In the genomic region with DNA sequence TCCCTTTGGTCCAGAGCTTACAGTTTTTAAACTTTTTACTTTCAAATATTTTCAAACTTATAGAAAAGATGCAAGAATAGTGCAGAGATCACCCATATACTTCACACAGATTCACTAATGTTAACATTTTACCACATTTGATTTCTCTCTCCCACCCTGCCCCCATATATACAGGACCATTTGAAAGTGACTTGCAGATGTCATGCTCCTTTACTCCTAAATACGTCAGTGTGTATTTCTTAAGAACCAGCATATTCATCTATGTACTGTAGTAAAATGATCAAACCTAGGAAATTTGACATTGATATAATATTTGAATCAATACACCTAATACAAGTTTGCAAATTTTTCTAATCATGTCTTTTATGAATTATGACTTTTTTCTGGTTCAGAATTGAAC, we compare ENCODE assay signal across 19 cellular contexts.
DNase-seq lines count a peak whose midpoint lies in the region; ATAC-seq lines count a peak whose summit lies in the region.
"Had no signal": no experiment of that assay in that cellular context is flagged by ENCODE, and none has a peak within 500 bp of the region (broad histone marks: within the 10 kb centered on the region; RNA-seq: fewer than 3 reads in every experiment).

No MANE protein-coding gene starts in this region.

- no peak for ATAC-seq in activated T-cell treated with anti-CD3 and anti-CD28 coated beads, Interleukin-2, amount 50 U/mL, for 72 hours (replicated peaks in 1 of 2)
- peak; percentile 11 for ATAC-seq in GM18519 (IDR thresholded peaks at IDR 0.05; ENCODE audit: low FRiP score, unreplicated experiment)
- ATAC-seq in T-helper 17 cell = no peak
- ATAC-seq in stimulated activated memory B cell treated with anti-CD40 and anti-IgM and Interleukin-4, amounts not matched to agents 10 μg/mL and 1 μg/mL and 100 μg/mL, for 72 hours = no peak
- ATAC-seq: A549, HepG2 had no signal

- no peak overlapping the region for H3K4me3 Mint-ChIP-seq in activated T-cell treated with anti-CD3 and anti-CD28 coated beads, Interleukin-2, amount 50 U/mL, for 72 hours
- no peak overlapping the region for H3K4me3 Mint-ChIP-seq in T-helper 17 cell
- no peak overlapping the region for H3K4me3 Mint-ChIP-seq in stimulated activated memory B cell treated with anti-CD40 and anti-IgM and Interleukin-4, amounts not matched to agents 10 μg/mL and 1 μg/mL and 100 μg/mL, for 72 hours
- H3K4me3 Mint-ChIP-seq: CD4-positive, alpha-beta T cell; H9 had no signal

- no peaks in the 10 kb centered on the region for H3K9me3 Mint-ChIP-seq in activated T-cell treated with anti-CD3 and anti-CD28 coated beads, Interleukin-2, amount 50 U/mL, for 72 hours
- H3K9me3 Mint-ChIP-seq in stimulated activated memory B cell treated with anti-CD40 and anti-IgM and Interleukin-4, amounts not matched to agents 10 μg/mL and 1 μg/mL and 100 μg/mL, for 72 hours = no peaks in the 10 kb centered on the region
- H3K9me3 Mint-ChIP-seq: CD4-positive, alpha-beta T cell; H9 had no signal

- H3K9me3 ChIP-seq in T-helper 17 cell (ENCODE audit: control insufficient read depth, low read length, poor library complexity, severe bottlenecking) = no peaks in the 10 kb centered on the region
- H3K9me3 ChIP-seq: A549, Caco-2 had no signal

- peak overlapping the region; percentile 38 for H3K27ac Mint-ChIP-seq in activated T-cell treated with anti-CD3 and anti-CD28 coated beads, Interleukin-2, amount 50 U/mL, for 72 hours
- H3K27ac Mint-ChIP-seq in T-helper 17 cell = peak overlapping the region; percentile 85
- H3K27ac Mint-ChIP-seq in stimulated activated memory B cell treated with anti-CD40 and anti-IgM and Interleukin-4, amounts not matched to agents 10 μg/mL and 1 μg/mL and 100 μg/mL, for 72 hours = peak overlapping the region; percentile 87
- H3K27ac Mint-ChIP-seq: H9 had no signal

- H3K4me1 Mint-ChIP-seq in activated T-cell treated with anti-CD3 and anti-CD28 coated beads, Interleukin-2, amount 50 U/mL, for 72 hours (ENCODE audit: low read depth) = peaks cover 72% of the 10 kb centered on the region
- peaks cover 43% of the 10 kb centered on the region for H3K4me1 Mint-ChIP-seq in T-helper 17 cell
- H3K4me1 Mint-ChIP-seq in stimulated activated memory B cell treated with anti-CD40 and anti-IgM and Interleukin-4, amounts not matched to agents 10 μg/mL and 1 μg/mL and 100 μg/mL, for 72 hours = peaks cover 91% of the 10 kb centered on the region

- H3K27ac ChIP-seq in caudate nucleus (ENCODE audit: low read depth, low read length) = no peak overlapping the region
- H3K27ac ChIP-seq: 22Rv1, A549, C4-2B had no signal

- DNase-seq in activated T-cell treated with anti-CD3 and anti-CD28 coated beads, Interleukin-2, amount 50 U/mL, for 72 hours = no peak
- DNase-seq in activated T-cell treated with anti-CD3 and anti-CD28 coated beads, Interleukin-2, amount 50 U/mL, for 1 hour = no peak
- DNase-seq in T-helper 17 cell (no peak), caudate nucleus (lab: John Stamatoyannopoulos, UW) (no peak), iPS-NIHi7 (ENCODE audit: extremely low spot score) (no peak), HuH-7.5 (ENCODE audit: low spot score) (no peak)
- DNase-seq: AML-193; Caco-2; CD4-positive, alpha-beta T cell; DMS153; DMS79 treated with DMSO at 0.1 percent for 48 hours; GF-D8; H9 had no signal

- H3K36me3 Mint-ChIP-seq in activated T-cell treated with anti-CD3 and anti-CD28 coated beads, Interleukin-2, amount 50 U/mL, for 72 hours (ENCODE audit: insufficient read depth in 2 of 2) = no peaks in the 10 kb centered on the region
- H3K36me3 Mint-ChIP-seq in T-helper 17 cell (ENCODE audit: low read depth) = no peaks in the 10 kb centered on the region
- H3K36me3 Mint-ChIP-seq in stimulated activated memory B cell treated with anti-CD40 and anti-IgM and Interleukin-4, amounts not matched to agents 10 μg/mL and 1 μg/mL and 100 μg/mL, for 72 hours = no peaks in the 10 kb centered on the region

- no peaks in the 10 kb centered on the region for H3K27me3 Mint-ChIP-seq in activated T-cell treated with anti-CD3 and anti-CD28 coated beads, Interleukin-2, amount 50 U/mL, for 72 hours (ENCODE audit: low read depth)
- no peaks in the 10 kb centered on the region for H3K27me3 Mint-ChIP-seq in T-helper 17 cell
- H3K27me3 Mint-ChIP-seq in stimulated activated memory B cell treated with anti-CD40 and anti-IgM and Interleukin-4, amounts not matched to agents 10 μg/mL and 1 μg/mL and 100 μg/mL, for 72 hours = no peaks in the 10 kb centered on the region
- H3K27me3 Mint-ChIP-seq: CD4-positive, alpha-beta T cell had no signal
